In genomic region chr9:135478858-135479468, GRCh38 we compare ENCODE assay signal across 1 cellular context.
TF ChIP-seq lines count a peak whose summit lies in the region.

No MANE protein-coding gene starts in this region.

TF ChIP-seq in GM12878, 131 proteins besides CTCF, POLR2A, EP300 and RAD21 (continued from another document):
- TF ChIP-seq PRDM15 (CRISPR knock-in tag; IDR thresholded peaks at IDR 0.05) = no peak
- no peak for TF ChIP-seq SKIL (IDR thresholded peaks at IDR 0.05; ENCODE audit: low read depth, poor library complexity, severe bottlenecking)
- TF ChIP-seq NR2F1 (conservative IDR thresholded peaks at IDR 0.05) = 0 out of 2 replicates have a peak, but pooled peaks have one; percentile 42
- 0 out of 2 replicates have a peak, but pooled peaks have one; percentile 22 for TF ChIP-seq IKZF1 (conservative IDR thresholded peaks at IDR 0.05)
- TF ChIP-seq JUND (IDR thresholded peaks at IDR 0.05; ENCODE audit: low read depth, low read length) = no peak
- TF ChIP-seq FOXM1 (IDR thresholded peaks at IDR 0.05; ENCODE audit: low read depth, low read length) = no peak
- 0 out of 4 replicates have a peak, but pooled peaks of 1 of the 2 experiments have one; percentile 1 for TF ChIP-seq BHLHE40 (IDR thresholded peaks at IDR 0.05; ENCODE audit: borderline replicate concordance in 1 of 2, low read depth in 2 of 2, low read length in 1 of 2)
- 0 out of 2 replicates have a peak, but pooled peaks have one; percentile 66 for TF ChIP-seq GATAD2B (conservative IDR thresholded peaks at IDR 0.05; ENCODE audit: low read depth)
